8 cellular contexts compared by ENCODE assay signal in the genomic region with DNA sequence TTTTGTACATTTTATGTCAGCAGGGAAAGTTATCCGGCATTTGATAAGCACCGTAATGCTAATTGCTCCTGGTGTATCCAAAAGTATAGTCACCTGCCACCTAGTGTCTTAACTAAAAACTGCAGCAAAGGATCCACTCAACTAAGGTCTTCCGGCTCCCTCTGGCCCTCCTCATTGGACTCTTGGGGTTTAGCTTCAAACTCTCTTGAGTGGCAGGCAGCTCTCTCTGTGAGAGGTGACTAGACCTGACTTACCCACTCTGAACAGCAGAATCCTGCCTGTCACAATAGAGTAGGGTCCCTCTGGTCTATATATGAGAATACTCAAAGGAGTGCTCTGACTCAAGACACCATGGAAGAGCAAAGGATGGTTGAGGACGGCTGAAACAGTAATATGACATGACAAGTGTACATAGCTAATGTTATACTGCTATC.
A peak's percentile ranks its signal among the peaks of the same experiment; 100 is the strongest.
DNase-seq lines count a peak whose midpoint lies in the region; ATAC-seq and FAIRE-seq lines count a peak whose summit lies in the region.

No MANE protein-coding gene starts in this region.

- peak; percentile 99 for FAIRE-seq in islet of Langerhans (lab: Jason Lieb, UNC)

- peak in 4 of 6 experiments; percentile 0 to 68 (median 50) for DNase-seq in stimulated activated naive CD4-positive, alpha-beta T cell (lab: John Stamatoyannopoulos, UW)
- no peak for DNase-seq in stimulated activated naive CD4-positive, alpha-beta T cell treated with Interleukin-2 at 50 U/mL for 16 hours (lab: John Stamatoyannopoulos, UW)
- DNase-seq in NCI-H146 (lab: John Stamatoyannopoulos, UW) (peak; percentile 46), T-helper 1 cell (peak in 4 of 5 donors; percentile 14 to 63 (median 51)), brain pericyte (ENCODE audit: low read depth, low spot score) (peak; percentile 16)
- DNase-seq in stimulated activated CD4-positive, alpha-beta T cell treated with anti-CD3 and anti-CD28 coated beads, Interleukin-2, amount 100 ng/mL, for 48 hours = peak; percentile 54 to 61

- peak; percentile 80 for ATAC-seq in HG02759 (IDR thresholded peaks at IDR 0.05; ENCODE audit: unreplicated experiment)
